8 cellular contexts compared by ENCODE assay signal in the genomic region with DNA sequence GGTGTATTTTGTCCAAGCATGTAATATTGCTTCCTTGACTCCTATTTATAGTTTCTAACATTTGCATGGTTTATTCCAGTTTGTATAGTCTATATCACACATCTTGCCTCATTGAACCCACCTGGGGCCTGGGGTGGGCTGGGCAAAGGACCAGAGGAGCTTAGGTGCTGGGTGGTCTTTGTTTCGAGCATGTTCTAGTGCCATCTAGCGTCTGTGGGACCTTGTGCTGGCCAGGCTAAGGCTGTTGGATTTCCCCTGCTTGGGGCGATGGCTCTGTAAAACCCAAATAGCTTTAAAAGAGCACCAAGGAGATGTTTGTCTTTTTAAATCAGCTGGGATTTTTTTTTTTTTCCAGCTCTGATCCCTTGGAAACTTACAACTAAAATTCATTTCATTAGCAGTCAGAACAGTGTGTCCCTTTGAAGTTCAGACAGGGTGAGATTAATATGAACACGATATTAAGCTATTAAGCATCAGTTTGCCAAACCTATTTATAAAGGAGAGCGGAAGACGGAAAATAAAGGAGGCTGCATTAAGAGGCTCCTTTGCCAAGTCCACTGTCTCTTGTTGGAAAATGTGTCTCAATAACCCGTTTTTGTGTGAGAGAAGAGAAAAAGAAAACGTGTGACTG.
A peak's percentile ranks its signal among the peaks of the same experiment; 100 is the strongest.
DNase-seq lines count a peak whose midpoint lies in the region; ATAC-seq and TF ChIP-seq lines count a peak whose summit lies in the region.

No MANE protein-coding gene starts in this region.

- no peaks in the 10 kb centered on the region for H3K4me1 ChIP-seq in OCI-LY7 (ENCODE audit: insufficient read depth, low read length, poor library complexity, severe bottlenecking)

- H3K36me3 ChIP-seq in OCI-LY7 (ENCODE audit: insufficient read depth, low read length): no peaks in the 10 kb centered on the region

- H2AFZ ChIP-seq in OCI-LY7 (ENCODE audit: low read length): no peak overlapping the region

- no peaks in the 10 kb centered on the region for H3K79me2 ChIP-seq in OCI-LY7 (ENCODE audit: insufficient read depth, low read depth, low read length)

- peak; percentile 84 for TF ChIP-seq CTCF in OCI-LY7 (conservative IDR thresholded peaks at IDR 0.05; ENCODE audit: low read length)
- TF ChIP-seq CTCF in endothelial cell (IDR thresholded peaks at IDR 0.05; ENCODE audit: unreplicated experiment): no peak

- no peaks in the 10 kb centered on the region for H3K36me3 Mint-ChIP-seq in activated CD4-positive, alpha-beta memory T cell treated with anti-CD3 and anti-CD28 coated beads for 36 hours
- no peaks in the 10 kb centered on the region for H3K36me3 Mint-ChIP-seq in activated CD4-positive, alpha-beta memory T cell treated with anti-CD3 and anti-CD28 coated beads, Interleukin-2, amount 10 ng/mL, durations not matched to agents 7 days and 5 days (ENCODE audit: low read depth)
- H3K36me3 Mint-ChIP-seq in endothelial cell (ENCODE audit: low read depth, unreplicated experiment): peaks cover 12% of the 10 kb centered on the region

- H3K9me2 ChIP-seq in OCI-LY7 (ENCODE audit: insufficient read depth, low read length): no peaks in the 10 kb centered on the region

- no TSS peak for BruUV-seq in OCI-LY7 (replicated peaks; lab: Mats Ljungman, UMichigan)

- intact Hi-C loops in activated CD4-positive, alpha-beta memory T cell treated with anti-CD3 and anti-CD28 coated beads for 36 hours (cut with micrococcal nuclease): loop anchor here (1.0 kb wide), 1 partner anchor 516 kb away; no protein-coding TSS in a partner anchor
- intact Hi-C loops in OCI-LY7 (cut with micrococcal nuclease; ENCODE audit: unreplicated experiment): loop anchor here (1.0 kb wide), 1 partner anchor 516 kb away; no protein-coding TSS in a partner anchor

- H3K27ac Mint-ChIP-seq in activated CD4-positive, alpha-beta memory T cell treated with anti-CD3 and anti-CD28 coated beads for 36 hours: no peak overlapping the region
- H3K27ac Mint-ChIP-seq in activated CD4-positive, alpha-beta memory T cell treated with anti-CD3 and anti-CD28 coated beads, Interleukin-2, amount 10 ng/mL, durations not matched to agents 7 days and 5 days: no peak overlapping the region
- no peak overlapping the region for H3K27ac Mint-ChIP-seq in endothelial cell (ENCODE audit: unreplicated experiment)

- ATAC-seq in HG03432 (IDR thresholded peaks at IDR 0.05; ENCODE audit: unreplicated experiment) (no peak), HG02981 (IDR thresholded peaks at IDR 0.05; ENCODE audit: unreplicated experiment) (no peak)

- no peaks in the 10 kb centered on the region for H3K9me3 Mint-ChIP-seq in activated CD4-positive, alpha-beta memory T cell treated with anti-CD3 and anti-CD28 coated beads for 36 hours
- H3K9me3 Mint-ChIP-seq in activated CD4-positive, alpha-beta memory T cell treated with anti-CD3 and anti-CD28 coated beads, Interleukin-2, amount 10 ng/mL, durations not matched to agents 7 days and 5 days: no peaks in the 10 kb centered on the region
- H3K9me3 Mint-ChIP-seq in endothelial cell (ENCODE audit: unreplicated experiment): no peaks in the 10 kb centered on the region

- H3K27me3 Mint-ChIP-seq in activated CD4-positive, alpha-beta memory T cell treated with anti-CD3 and anti-CD28 coated beads for 36 hours: peaks cover 6% of the 10 kb centered on the region
- peaks cover 14% of the 10 kb centered on the region for H3K27me3 Mint-ChIP-seq in activated CD4-positive, alpha-beta memory T cell treated with anti-CD3 and anti-CD28 coated beads, Interleukin-2, amount 10 ng/mL, durations not matched to agents 7 days and 5 days
- H3K27me3 Mint-ChIP-seq in endothelial cell (ENCODE audit: unreplicated experiment): peaks cover 8% of the 10 kb centered on the region

- H3K4me3 ChIP-seq in OCI-LY7 (ENCODE audit: low read depth, low read length, poor library complexity, severe bottlenecking): no peak overlapping the region

- H3K27ac ChIP-seq in OCI-LY7 (ENCODE audit: low read depth, low read length, poor library complexity, severe bottlenecking): no peak overlapping the region

- H3K9me3 ChIP-seq in OCI-LY7 (ENCODE audit: low read length): no peaks in the 10 kb centered on the region

- H3K4me3 Mint-ChIP-seq in activated CD4-positive, alpha-beta memory T cell treated with anti-CD3 and anti-CD28 coated beads for 36 hours: no peak overlapping the region
- no peak overlapping the region for H3K4me3 Mint-ChIP-seq in activated CD4-positive, alpha-beta memory T cell treated with anti-CD3 and anti-CD28 coated beads, Interleukin-2, amount 10 ng/mL, durations not matched to agents 7 days and 5 days
- no peak overlapping the region for H3K4me3 Mint-ChIP-seq in endothelial cell (ENCODE audit: unreplicated experiment)

- H4K20me1 ChIP-seq in OCI-LY7 (ENCODE audit: insufficient read depth, low read length): no peaks in the 10 kb centered on the region

- POLR2A ChIA-PET in activated CD4-positive, alpha-beta memory T cell treated with anti-CD3 and anti-CD28 coated beads for 36 hours (lab: Charles Lee): interaction anchor here (0.6 kb wide), 1 partner anchor 1900 kb away, joined by 3 read pairs; no protein-coding TSS in a partner anchor
- POLR2A ChIA-PET in activated CD4-positive, alpha-beta memory T cell treated with anti-CD3 and anti-CD28 coated beads, Interleukin-2, amount 10 ng/mL, durations not matched to agents 7 days and 5 days (lab: Charles Lee): no interaction called here
- POLR2A ChIA-PET in OCI-LY7 (lab: Charles Lee): interaction anchor here (0.6 to 0.7 kb wide), 3 partner anchors 99 to 1413 kb away, joined by 3 read pairs; no protein-coding TSS in a partner anchor

- peak; percentile 12 for DNase-seq in activated CD4-positive, alpha-beta memory T cell treated with anti-CD3 and anti-CD28 coated beads for 36 hours
- DNase-seq in activated CD4-positive, alpha-beta memory T cell treated with anti-CD3 and anti-CD28 coated beads, Interleukin-2, amount 10 ng/mL, durations not matched to agents 7 days and 5 days: no peak
- DNase-seq in OCI-LY7 (ENCODE audit: low spot score): peak; percentile 53
- DNase-seq in endothelial cell (ENCODE audit: low spot score): peak; percentile 48
- DNase-seq in midbrain (lab: John Stamatoyannopoulos, UW): peak; percentile 81
- no peak for DNase-seq in SKM-1 (lab: John Stamatoyannopoulos, UW; ENCODE audit: unreplicated experiment)

- H3K4me1 Mint-ChIP-seq in activated CD4-positive, alpha-beta memory T cell treated with anti-CD3 and anti-CD28 coated beads for 36 hours (ENCODE audit: low read depth): no peaks in the 10 kb centered on the region
- no peaks in the 10 kb centered on the region for H3K4me1 Mint-ChIP-seq in activated CD4-positive, alpha-beta memory T cell treated with anti-CD3 and anti-CD28 coated beads, Interleukin-2, amount 10 ng/mL, durations not matched to agents 7 days and 5 days
- H3K4me1 Mint-ChIP-seq in endothelial cell (ENCODE audit: unreplicated experiment): peaks cover 20% of the 10 kb centered on the region

- no peak overlapping the region for H3K4me2 ChIP-seq in OCI-LY7 (ENCODE audit: low read length)

- CTCF ChIA-PET in activated CD4-positive, alpha-beta memory T cell treated with anti-CD3 and anti-CD28 coated beads for 36 hours (lab: Charles Lee): interaction anchor here (0.6 to 2.3 kb wide), 3 partner anchors 310 to 516 kb away, joined by 3 to 6 read pairs (median 3); no protein-coding TSS in a partner anchor
- CTCF ChIA-PET in activated CD4-positive, alpha-beta memory T cell treated with anti-CD3 and anti-CD28 coated beads, Interleukin-2, amount 10 ng/mL, durations not matched to agents 7 days and 5 days (lab: Charles Lee): interaction anchor here (0.7 to 1.7 kb wide), 4 partner anchors 22 to 517 kb away, joined by 3 to 4 read pairs (median 3); no protein-coding TSS in a partner anchor
- CTCF ChIA-PET in OCI-LY7 (lab: Charles Lee; ENCODE audit: unreplicated experiment): interaction anchor here (1.3 kb wide), 1 partner anchor 310 kb away, joined by 3 read pairs; no protein-coding TSS in a partner anchor

Comparison
In these comparisons a context has a peak if more than half of its experiments do, and no peak if none do; other contexts are left out.
1. DNase-seq: peak in activated CD4-positive, alpha-beta memory T cell treated with anti-CD3 and anti-CD28 coated beads for 36 hours (single experiment), OCI-LY7 (single experiment), endothelial cell (single experiment) and midbrain (single experiment); none in activated CD4-positive, alpha-beta memory T cell treated with anti-CD3 and anti-CD28 coated beads, Interleukin-2, amount 10 ng/mL, durations not matched to agents 7 days and 5 days (single experiment) and SKM-1 (single experiment).